In genomic region chr18:21264651-21265050, GRCh38 we compare ENCODE assay signal across 15 cellular contexts. TPM values are rescaled to one million over a fixed set of nuclear protein-coding genes. Genes with fewer than 3 reads are reported as not detected.
DNase-seq lines count a peak whose midpoint lies in the region; ATAC-seq and TF ChIP-seq lines count a peak whose summit lies in the region.
"Had no signal": no experiment of that assay in that cellular context is flagged by ENCODE, and none has a peak within 500 bp of the region (broad histone marks: within the 10 kb centered on the region; RNA-seq: fewer than 3 reads in every experiment).

No MANE protein-coding gene starts in this region.

- H3K36me3 Mint-ChIP-seq in Caco-2 (ENCODE audit: insufficient read depth, unreplicated experiment) = no peaks in the 10 kb centered on the region
- no peaks in the 10 kb centered on the region for H3K36me3 Mint-ChIP-seq in endodermal cell (ENCODE audit: low read depth)
- no peaks in the 10 kb centered on the region for H3K36me3 Mint-ChIP-seq in activated naive CD4-positive, alpha-beta T cell treated with anti-CD3 and anti-CD28 coated beads, Interleukin-2, amount 50 U/mL, for 72 hours

- peak overlapping the region; percentile 44 for H3K4me3 Mint-ChIP-seq in Caco-2 (ENCODE audit: unreplicated experiment)
- H3K4me3 Mint-ChIP-seq in endodermal cell = no peak overlapping the region
- H3K4me3 Mint-ChIP-seq: activated T-cell treated with anti-CD3 and anti-CD28 coated beads, Interleukin-2, amount 50 U/mL, for 72 hours had no signal

- POLR2A ChIA-PET in Caco-2 (lab: Charles Lee) = interaction anchor here (0.6 kb wide), 2 partner anchors 52 to 65 kb away, joined by 3 to 5 read pairs; no protein-coding TSS in a partner anchor

- H3K9ac ChIP-seq in Loucy (ENCODE audit: low read depth, low read length, poor library complexity, severe bottlenecking) (no peak overlapping the region), endodermal cell (ENCODE audit: extremely low read depth, low read length, poor library complexity, severe bottlenecking) (no peak overlapping the region)

- no peaks in the 10 kb centered on the region for H3K79me2 ChIP-seq in Loucy (ENCODE audit: insufficient read depth, low read length)

- no CpG with 5 or more reads among the region's 2 CpGs for WGBS in endodermal cell (ENCODE audit: insufficient coverage in 1 of 2, insufficient read length in 1 of 2), 2 experiments
- WGBS in mesodermal cell (ENCODE audit: insufficient coverage in 2 of 2), 2 experiments = no CpG with 5 or more reads among the region's 2 CpGs
- WGBS in aorta, 2 donors = 0 to 7% methylated on average over 2 of the region's 2 CpGs

- intact Hi-C loops in Caco-2 (cut with micrococcal nuclease; ENCODE audit: unreplicated experiment) (no loop called here), aorta (cut with DNase I) (no loop called here), gastrocnemius medialis (cut with DNase I; ENCODE audit: low total_unique reads) (no loop called here)

- DNase-seq in Caco-2 (peak; percentile 46 to 58), endodermal cell (no peak), aorta (no peak), A172 (ENCODE audit: low spot score) (no peak), gastrocnemius medialis (no peak)
- no peak for DNase-seq in activated naive CD4-positive, alpha-beta T cell treated with anti-CD3 and anti-CD28 coated beads, Interleukin-2, amount 50 U/mL, for 72 hours (ENCODE audit: low spot score in 2 of 2)
- DNase-seq: activated CD4-positive, alpha-beta T cell treated with anti-CD3 and anti-CD28 coated beads for 1 hour; activated T-cell treated with anti-CD3 and anti-CD28 coated beads, Interleukin-2, amount 50 U/mL, for 72 hours; colonic mucosa; GDM1; NCI-H774 had no signal

- no peaks in the 10 kb centered on the region for H3K27me3 ChIP-seq in Caco-2 (replicated peaks; ENCODE audit: control insufficient read depth, insufficient read depth, low read length)
- H3K27me3 ChIP-seq in Loucy (ENCODE audit: insufficient read depth, low read length, poor library complexity, severe bottlenecking) = no peaks in the 10 kb centered on the region
- H3K27me3 ChIP-seq in endodermal cell (ENCODE audit: control insufficient read depth, insufficient read depth, low read length, poor library complexity, severe bottlenecking) = peaks cover 29% of the 10 kb centered on the region
- no peaks in the 10 kb centered on the region for H3K27me3 ChIP-seq in aorta (ENCODE audit: control insufficient read depth in 1 of 2, insufficient read depth in 2 of 2, low read length in 1 of 2)
- H3K27me3 ChIP-seq in gastrocnemius medialis = no peaks in the 10 kb centered on the region
- H3K27me3 ChIP-seq: colonic mucosa, tibial nerve had no signal

- H2AFZ ChIP-seq in Loucy (ENCODE audit: low read length) = 0 out of 2 replicates have a peak overlapping the region, but pooled peaks have one; percentile 50

- no peak overlapping the region for H3K4me2 ChIP-seq in Loucy (ENCODE audit: low read depth, low read length, poor library complexity, severe bottlenecking)

- TF ChIP-seq CTCF in Caco-2 (IDR thresholded peaks at IDR 0.05; ENCODE audit: insufficient read depth in 1 of 2, low read depth in 1 of 2, low read length in 1 of 2, severe bottlenecking in 1 of 2, unreplicated experiment in 1 of 2) = no peak
- TF ChIP-seq CTCF in Loucy (conservative IDR thresholded peaks at IDR 0.05; ENCODE audit: low read length) = no peak
- TF ChIP-seq CTCF in endodermal cell (conservative IDR thresholded peaks at IDR 0.05) = no peak
- no peak for TF ChIP-seq CTCF in gastrocnemius medialis (IDR thresholded peaks at IDR 0.05 in 4 of 5, conservative IDR thresholded peaks at IDR 0.05 in 1 of 5)

- H3K27ac Mint-ChIP-seq in Caco-2 (ENCODE audit: unreplicated experiment) (no peak overlapping the region), endodermal cell (no peak overlapping the region)
- no peak overlapping the region for H3K27ac Mint-ChIP-seq in activated naive CD4-positive, alpha-beta T cell treated with anti-CD3 and anti-CD28 coated beads, Interleukin-2, amount 50 U/mL, for 72 hours
- H3K27ac Mint-ChIP-seq: activated T-cell treated with anti-CD3 and anti-CD28 coated beads, Interleukin-2, amount 50 U/mL, for 72 hours had no signal

- H3K4me1 Mint-ChIP-seq in Caco-2 (ENCODE audit: low read depth, unreplicated experiment) = peaks cover 53% of the 10 kb centered on the region
- peaks cover 59% of the 10 kb centered on the region for H3K4me1 Mint-ChIP-seq in endodermal cell

- H3K9me3 Mint-ChIP-seq in Caco-2 (ENCODE audit: unreplicated experiment) = no peaks in the 10 kb centered on the region
- H3K9me3 Mint-ChIP-seq in endodermal cell = no peaks in the 10 kb centered on the region
- H3K9me3 Mint-ChIP-seq in activated naive CD4-positive, alpha-beta T cell treated with anti-CD3 and anti-CD28 coated beads, Interleukin-2, amount 50 U/mL, for 72 hours = no peaks in the 10 kb centered on the region
- H3K9me3 Mint-ChIP-seq: activated T-cell treated with anti-CD3 and anti-CD28 coated beads, Interleukin-2, amount 50 U/mL, for 72 hours had no signal

- H3K4me3 ChIP-seq in Caco-2 (ENCODE audit: low read depth, low read length) (no peak overlapping the region), Loucy (ENCODE audit: low read length, poor library complexity, severe bottlenecking) (no peak overlapping the region), endodermal cell (ENCODE audit: low read length) (peak overlapping the region; percentile 60), mesodermal cell (ENCODE audit: extremely low read depth, insufficient read depth, low read length, poor library complexity, severe bottlenecking) (no peak overlapping the region), aorta (ENCODE audit: low read length in 2 of 2) (no peak overlapping the region), gastrocnemius medialis (no peak overlapping the region)
- H3K4me3 ChIP-seq: colonic mucosa, tibial nerve had no signal

- no peaks in the 10 kb centered on the region for H4K20me1 ChIP-seq in Loucy (ENCODE audit: insufficient read depth, low read length, poor library complexity, severe bottlenecking)

- H3K36me3 ChIP-seq in Caco-2 (ENCODE audit: control insufficient read depth, insufficient read depth, low read length) = no peaks in the 10 kb centered on the region
- H3K36me3 ChIP-seq in Loucy (ENCODE audit: insufficient read depth, low read length) = no peaks in the 10 kb centered on the region
- H3K36me3 ChIP-seq in endodermal cell (ENCODE audit: control insufficient read depth, insufficient read depth, low read length) = no peaks in the 10 kb centered on the region
- no peaks in the 10 kb centered on the region for H3K36me3 ChIP-seq in mesodermal cell (ENCODE audit: control insufficient read depth, insufficient read depth, low read length)
- no peaks in the 10 kb centered on the region for H3K36me3 ChIP-seq in aorta (ENCODE audit: control insufficient read depth in 1 of 2, insufficient read depth in 2 of 2, low read length in 1 of 2)
- H3K36me3 ChIP-seq in gastrocnemius medialis = no peaks in the 10 kb centered on the region
- H3K36me3 ChIP-seq: colonic mucosa, tibial nerve had no signal

- no peaks in the 10 kb centered on the region for H3K9me2 ChIP-seq in Loucy (replicated peaks; ENCODE audit: low read depth, low read length)

- in situ Hi-C loops in gastrocnemius medialis (cut with MboI; ENCODE audit: low sequenced_read_pairs in 4 of 4) = no loop called here

- H3K9me3 ChIP-seq in Caco-2 = no peaks in the 10 kb centered on the region
- no peaks in the 10 kb centered on the region for H3K9me3 ChIP-seq in Loucy (ENCODE audit: insufficient read depth, low read depth, low read length)
- H3K9me3 ChIP-seq in endodermal cell (ENCODE audit: control insufficient read depth, low read length) = no peaks in the 10 kb centered on the region
- H3K9me3 ChIP-seq in mesodermal cell (ENCODE audit: control insufficient read depth, low read length) = no peaks in the 10 kb centered on the region
- no peaks in the 10 kb centered on the region for H3K9me3 ChIP-seq in aorta (ENCODE audit: control insufficient read depth, low read length)
- H3K9me3 ChIP-seq in gastrocnemius medialis = no peaks in the 10 kb centered on the region
- H3K9me3 ChIP-seq: colonic mucosa, tibial nerve had no signal

- H3F3A ChIP-seq in Loucy (ENCODE audit: low read depth) = no peaks in the 10 kb centered on the region

- CTCF ChIA-PET in Caco-2 (lab: Charles Lee) = no interaction called here

- TF ChIP-seq POLR2A in gastrocnemius medialis (IDR thresholded peaks at IDR 0.05) = no peak

- H3K27me3 Mint-ChIP-seq in Caco-2 (ENCODE audit: insufficient read depth, unreplicated experiment) (no peaks in the 10 kb centered on the region), endodermal cell (ENCODE audit: insufficient read depth) (peaks cover 63% of the 10 kb centered on the region)

- ATAC-seq in aorta (ENCODE audit: low FRiP score) = no peak
- ATAC-seq in activated naive CD4-positive, alpha-beta T cell treated with anti-CD3 and anti-CD28 coated beads, Interleukin-2, amount 50 U/mL, for 72 hours = no peak
- no peak for ATAC-seq in gastrocnemius medialis
- ATAC-seq: activated T-cell treated with anti-CD3 and anti-CD28 coated beads, Interleukin-2, amount 50 U/mL, for 72 hours; SK-N-SH treated with all-trans-retinoic acid at 6 μM for 48 hours had no signal

- H3K4me1 ChIP-seq in Caco-2 (peaks cover 94% of the 10 kb centered on the region), Loucy (ENCODE audit: insufficient read depth, low read length, poor library complexity, severe bottlenecking) (peaks cover 5% of the 10 kb centered on the region), endodermal cell (ENCODE audit: control insufficient read depth, insufficient read depth, low read length) (peaks cover 18% of the 10 kb centered on the region), mesodermal cell (ENCODE audit: control insufficient read depth, insufficient read depth, low read length, poor library complexity, severe bottlenecking) (peaks cover 44% of the 10 kb centered on the region), aorta (ENCODE audit: control insufficient read depth in 1 of 2, insufficient read depth in 2 of 2, low read length in 2 of 2) (peaks cover 0 to 5% of the 10 kb centered on the region in 2 donors), gastrocnemius medialis (no peaks in the 10 kb centered on the region)
- H3K4me1 ChIP-seq: colonic mucosa, tibial nerve had no signal

- BruUV-seq in Caco-2 (replicated peaks; lab: Mats Ljungman, UMichigan) = no TSS peak

- H3K27ac ChIP-seq in endodermal cell (ENCODE audit: low read depth, low read length) (peak overlapping the region; percentile 86), mesodermal cell (ENCODE audit: low read depth, low read length, severe bottlenecking) (peak overlapping the region; percentile 86), aorta (ENCODE audit: low read depth in 1 of 2, low read length in 2 of 2) (no peak overlapping the region), gastrocnemius medialis (no peak overlapping the region)
- H3K27ac ChIP-seq: colonic mucosa, tibial nerve had no signal

RNA-seq across cellular contexts. Expression of gene GREB1L, which starts 22.6 kb away (rescaled TPM):
- total RNA-seq in Caco-2 (2022) = 71.1 and 75.4 TPM in 2 replicates
- total RNA-seq in endodermal cell = 1 to 10 TPM; 3.1 to 3.9 TPM
- 50.9 TPM for polyA plus RNA-seq in endodermal cell (2013, experiment 1 of 2)
- polyA plus RNA-seq in endodermal cell (2013, experiment 2 of 2) = 54.0 TPM
- polyA plus RNA-seq in mesodermal cell (2013, experiment 1 of 2) = 23.6 TPM
- 22.5 TPM for polyA plus RNA-seq in mesodermal cell (2013, experiment 2 of 2)
- total RNA-seq in aorta = 1 to 10 TPM; 5.1 to 6.0 TPM
- polyA plus RNA-seq in aorta = 1 to 10 TPM; 1.1 to 2.6 TPM
- total RNA-seq in activated naive CD4-positive, alpha-beta T cell treated with anti-CD3 and anti-CD28 coated beads, Interleukin-2, amount 50 U/mL, for 72 hours = not detected
- 3.5 and 4.0 TPM in 2 replicates for total RNA-seq in A172 (2014; rRNA removed; shearing (Covaris generic))
- 10 to 100 TPM in 1 of 4 donors, 1 to 10 TPM in 3; 4.4 to 14.4 (median 7.4) TPM for total RNA-seq in gastrocnemius medialis
- total RNA-seq: activated T-cell treated with anti-CD3 and anti-CD28 coated beads, Interleukin-2, amount 50 U/mL, for 72 hours had no signal

Comparison
In these comparisons a context has a peak if more than half of its experiments do, and no peak if none do; other contexts are left out.
1. DNase-seq: peak in Caco-2 (2 of 2); none in endodermal cell (single experiment), aorta (0 of 2), activated naive CD4-positive, alpha-beta T cell treated with anti-CD3 and anti-CD28 coated beads, Interleukin-2, amount 50 U/mL, for 72 hours (0 of 2), A172 (single experiment) and gastrocnemius medialis (0 of 2).
2. H3K27ac ChIP-seq: peak in endodermal cell (single experiment) and mesodermal cell (single experiment); none in aorta (0 of 2) and gastrocnemius medialis (0 of 4).